In the genomic region with DNA sequence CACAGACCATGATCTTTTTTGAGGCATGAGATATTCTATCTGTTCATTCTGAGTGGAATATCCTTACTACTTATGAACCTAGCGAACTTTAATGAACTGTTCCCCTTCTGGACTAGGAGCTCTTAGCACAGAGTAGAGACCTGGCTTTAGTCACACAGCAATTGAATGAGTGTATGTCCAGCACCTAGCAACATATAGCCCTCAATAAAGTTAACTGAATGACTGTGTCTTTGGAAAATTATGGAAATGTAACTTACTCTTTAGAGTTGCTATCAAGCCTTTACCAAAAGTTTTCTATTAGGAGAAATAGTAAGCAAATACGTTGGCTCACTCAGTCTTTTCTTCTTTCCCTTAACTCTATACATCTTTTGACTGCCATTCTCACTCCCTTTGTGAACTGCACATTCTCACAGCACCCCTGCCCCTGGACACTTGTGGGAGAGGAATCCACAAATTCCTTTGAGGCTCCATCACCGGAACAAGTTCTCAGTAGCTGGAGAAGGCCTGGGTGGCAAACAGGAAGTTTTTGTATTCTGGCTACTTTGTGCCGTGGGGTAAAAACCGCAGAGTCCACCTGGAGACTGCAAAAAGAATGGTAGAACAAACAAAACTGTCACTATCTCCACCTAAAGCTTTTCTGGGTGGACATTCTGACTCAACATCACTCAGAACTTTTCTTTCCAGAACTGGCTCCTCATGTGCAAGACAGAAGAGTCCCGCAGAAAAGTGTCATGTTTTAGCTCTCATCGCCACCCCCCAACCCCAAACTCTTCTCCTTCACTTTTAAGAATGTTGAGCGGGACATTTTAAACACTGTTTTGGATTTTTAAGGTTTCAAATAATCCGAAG, we compare ENCODE assay signal across 7 cellular contexts. TPM values are rescaled to one million over a fixed set of nuclear protein-coding genes. Genes with fewer than 3 reads are reported as not detected.
DNase-seq lines count a peak whose midpoint lies in the region; ATAC-seq and TF ChIP-seq lines count a peak whose summit lies in the region.

No MANE protein-coding gene starts in this region.

- no peak for ATAC-seq in T-helper 17 cell

- peak overlapping the region; percentile 97 for H3K4me3 Mint-ChIP-seq in T-helper 17 cell

- H4K20me1 ChIP-seq in osteoblast (ENCODE audit: insufficient read depth, low read length) = peaks cover 3% of the 10 kb centered on the region

- TF ChIP-seq CTCF in esophagus squamous epithelium (IDR thresholded peaks at IDR 0.05) = no peak
- TF ChIP-seq CTCF in osteoblast (IDR thresholded peaks at IDR 0.05; ENCODE audit: extremely low read depth, low read depth, low read length) = no peak
- no peak for TF ChIP-seq CTCF in GM10266 (IDR thresholded peaks at IDR 0.05; ENCODE audit: control insufficient read depth, insufficient read depth, low read depth, missing control alignments)

- DNase-seq in HAP-1 (ENCODE audit: low spot score in 2 of 2) = peak; percentile 20 to 42
- no peak for DNase-seq in T-helper 17 cell
- DNase-seq in esophagus squamous epithelium (lab: John Stamatoyannopoulos, UW) = no peak
- DNase-seq in osteoblast (ENCODE audit: insufficient read length, low spot score, missing footprints) = peak; percentile 86
- DNase-seq in GM10266 (ENCODE audit: extremely low spot score) = no peak
- DNase-seq in DMS79 (lab: John Stamatoyannopoulos, UW) = no peak
- DNase-seq in stimulated activated CD4-positive, alpha-beta T cell treated with anti-CD3 and anti-CD28 coated beads, Interleukin-12 subunit alpha, Interleukin-12 subunit beta, amount 100 ng/mL, for 4 hours = no peak

- H3K4me1 Mint-ChIP-seq in T-helper 17 cell = peaks cover 16% of the 10 kb centered on the region

- no peaks in the 10 kb centered on the region for H3K27me3 ChIP-seq in HAP-1 (ENCODE audit: low read depth)
- H3K27me3 ChIP-seq in esophagus squamous epithelium = no peaks in the 10 kb centered on the region
- H3K27me3 ChIP-seq in osteoblast (ENCODE audit: insufficient read depth, low read length) = no peaks in the 10 kb centered on the region

- peaks cover 31% of the 10 kb centered on the region for H3K79me2 ChIP-seq in osteoblast (ENCODE audit: insufficient read depth, low read length)

- peaks cover 2% of the 10 kb centered on the region for H3K36me3 Mint-ChIP-seq in T-helper 17 cell (ENCODE audit: low read depth)

- H3K27ac ChIP-seq in esophagus squamous epithelium = peak overlapping the region; percentile 80 to 92 (median 86)
- H3K27ac ChIP-seq in osteoblast (ENCODE audit: low read depth, low read length) = peak overlapping the region; percentile 76

- H3K36me3 ChIP-seq in HAP-1 (replicated peaks) (peaks cover 20% of the 10 kb centered on the region), esophagus squamous epithelium (no peaks in the 10 kb centered on the region), osteoblast (ENCODE audit: insufficient read depth, low read length) (peaks cover 3% of the 10 kb centered on the region)

- peak overlapping the region; percentile 81 for H3K27ac Mint-ChIP-seq in T-helper 17 cell

- peaks cover 20% of the 10 kb centered on the region for H3K4me1 ChIP-seq in HAP-1
- H3K4me1 ChIP-seq in esophagus squamous epithelium = peaks cover 0 to 38% (median 15%) of the 10 kb centered on the region in 3 donors
- H3K4me1 ChIP-seq in osteoblast (ENCODE audit: insufficient read depth, low read length) = peaks cover 32% of the 10 kb centered on the region

- intact Hi-C loops in esophagus squamous epithelium (cut with DNase I) = no loop called here

- H3K4me3 ChIP-seq in HAP-1 (peak overlapping the region; percentile 37), esophagus squamous epithelium (peak overlapping the region; percentile 64 to 86 (median 75)), osteoblast (ENCODE audit: insufficient read depth, low read length) (peak overlapping the region; percentile 73)

- TF ChIP-seq POLR2A in esophagus squamous epithelium (IDR thresholded peaks at IDR 0.05) = no peak

- WGBS in esophagus squamous epithelium, 2 donors = 34 to 46% methylated on average over 8 of the region's 9 CpGs

- H3K27me3 Mint-ChIP-seq in T-helper 17 cell = no peaks in the 10 kb centered on the region

- in situ Hi-C loops in HAP-1 (cut with MboI; ENCODE audit: low sequenced_read_pairs) = no loop called here

- H3K9me3 ChIP-seq in HAP-1 = no peaks in the 10 kb centered on the region
- H3K9me3 ChIP-seq in T-helper 17 cell (ENCODE audit: control insufficient read depth, low read length, poor library complexity, severe bottlenecking) = no peaks in the 10 kb centered on the region
- no peaks in the 10 kb centered on the region for H3K9me3 ChIP-seq in esophagus squamous epithelium
- no peaks in the 10 kb centered on the region for H3K9me3 ChIP-seq in osteoblast (ENCODE audit: low read depth, low read length)

- H3K4me2 ChIP-seq in osteoblast (ENCODE audit: insufficient read depth, low read length) = peak overlapping the region; percentile 88

- H2AFZ ChIP-seq in osteoblast (ENCODE audit: low read length) = peak overlapping the region; percentile 80

RNA-seq across cellular contexts. Expression of gene UBE2E3, which starts 1.1 kb away (rescaled TPM):
- 10 to 100 TPM; 24.1 to 38.2 TPM for total RNA-seq in T-helper 17 cell
- 10 to 100 TPM; 23.6 to 65.4 (median 49.0) TPM for total RNA-seq in esophagus squamous epithelium
- total RNA-seq in osteoblast = 58.3 and 71.9 TPM in 2 replicates

Comparison
In these comparisons a context has a peak if more than half of its experiments do, and no peak if none do; other contexts are left out.
1. DNase-seq: peak in HAP-1 (2 of 2) and osteoblast (single experiment); none in T-helper 17 cell (0 of 3), esophagus squamous epithelium (single experiment), GM10266 (single experiment), DMS79 (single experiment) and stimulated activated CD4-positive, alpha-beta T cell treated with anti-CD3 and anti-CD28 coated beads, Interleukin-12 subunit alpha, Interleukin-12 subunit beta, amount 100 ng/mL, for 4 hours (single experiment).
2. Peak in every context shown above with its lines, with median percentiles within 50 percentile points of each other: H3K4me3 ChIP-seq.